In the genomic region with DNA sequence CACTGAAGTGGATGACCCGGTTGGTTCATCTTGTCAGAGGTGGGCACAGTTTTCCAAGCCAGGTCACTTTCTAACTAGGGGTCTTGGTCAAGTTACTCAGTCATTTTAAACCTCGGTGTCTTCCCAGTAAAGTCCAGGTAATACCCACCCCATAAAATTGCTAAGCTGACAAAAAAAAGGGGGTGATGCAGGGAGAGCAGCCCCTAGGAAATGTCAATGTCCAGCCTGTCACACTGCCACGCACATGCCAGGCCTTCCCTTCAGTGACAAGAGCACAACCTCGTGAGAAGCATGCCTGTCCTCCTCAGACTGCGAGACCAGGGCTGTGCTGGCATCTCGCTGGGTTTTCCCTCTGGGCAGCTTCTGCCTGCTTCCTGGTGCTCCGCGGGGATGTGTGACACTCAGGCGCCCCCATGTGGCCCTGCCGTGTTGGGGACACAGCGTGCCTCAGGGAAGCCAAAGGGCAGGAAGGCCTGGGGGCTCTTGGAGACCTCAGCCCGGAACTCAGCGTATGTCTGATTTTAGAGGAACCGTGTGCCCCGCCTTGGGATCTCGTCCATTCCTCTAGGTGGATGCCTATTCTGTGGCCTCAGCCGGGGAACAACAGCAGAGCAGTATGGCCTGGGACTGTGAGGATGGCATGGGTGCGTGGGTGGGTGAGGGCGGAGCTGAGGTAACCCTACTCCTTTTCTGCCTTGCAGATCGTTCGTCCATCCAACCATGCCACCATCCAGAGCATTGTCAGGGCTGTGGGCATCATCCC, we compare ENCODE assay signal across 1 cellular context.
TF ChIP-seq lines count a peak whose summit lies in the region.

No MANE protein-coding gene starts in this region.

TF ChIP-seq in K562, 482 proteins besides CTCF, POLR2A, EP300 and RAD21 (continued from another document):
- TF ChIP-seq, protein P1, sequence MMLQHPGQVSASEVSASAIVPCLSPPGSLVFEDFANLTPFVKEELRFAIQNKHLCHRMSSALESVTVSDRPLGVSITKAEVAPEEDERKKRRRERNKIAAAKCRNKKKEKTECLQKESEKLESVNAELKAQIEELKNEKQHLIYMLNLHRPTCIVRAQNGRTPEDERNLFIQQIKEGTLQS (IDR thresholded peaks at IDR 0.05), result no peak
- TF ChIP-seq, protein P1 (CRISPR knock-in tag; conservative IDR thresholded peaks at IDR 0.05), result 0 out of 2 replicates have a peak, but pooled peaks have one; percentile 29
- TF ChIP-seq MAFK (IDR thresholded peaks at IDR 0.05; ENCODE audit: low read length), result peak; percentile 44
- no peak for TF ChIP-seq ZNF444 (CRISPR knock-in tag; IDR thresholded peaks at IDR 0.05)
- TF ChIP-seq MTA1 (IDR thresholded peaks at IDR 0.05; ENCODE audit: borderline replicate concordance), result no peak
- TF ChIP-seq NCOA2 (IDR thresholded peaks at IDR 0.05; ENCODE audit: partially characterized antibody in 2 of 2), result no peak
- TF ChIP-seq, protein P2, sequence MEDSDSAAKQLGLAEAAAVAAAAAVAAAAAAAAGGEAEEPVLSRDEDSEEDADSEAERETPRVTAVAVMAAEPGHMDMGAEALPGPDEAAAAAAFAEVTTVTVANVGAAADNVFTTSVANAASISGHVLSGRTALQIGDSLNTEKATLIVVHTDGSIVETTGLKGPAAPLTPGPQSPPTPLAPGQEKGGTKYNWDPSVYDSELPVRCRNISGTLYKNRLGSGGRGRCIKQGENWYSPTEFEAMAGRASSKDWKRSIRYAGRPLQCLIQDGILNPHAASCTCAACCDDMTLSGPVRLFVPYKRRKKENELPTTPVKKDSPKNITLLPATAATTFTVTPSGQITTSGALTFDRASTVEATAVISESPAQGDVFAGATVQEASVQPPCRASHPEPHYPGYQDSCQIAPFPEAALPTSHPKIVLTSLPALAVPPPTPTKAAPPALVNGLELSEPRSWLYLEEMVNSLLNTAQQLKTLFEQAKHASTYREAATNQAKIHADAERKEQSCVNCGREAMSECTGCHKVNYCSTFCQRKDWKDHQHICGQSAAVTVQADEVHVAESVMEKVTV (CRISPR knock-in tag; IDR thresholded peaks at IDR 0.05), result peak; percentile 78
- no peak for TF ChIP-seq MECOM (CRISPR knock-in tag; IDR thresholded peaks at IDR 0.05)
- TF ChIP-seq ATF1 (CRISPR knock-in tag; IDR thresholded peaks at IDR 0.05), result no peak
- TF ChIP-seq ATF1 (tag; IDR thresholded peaks at IDR 0.05), result no peak
- no peak for TF ChIP-seq GABPA (tag; conservative IDR thresholded peaks at IDR 0.05; ENCODE audit: low read depth)
- no peak for TF ChIP-seq HSF4 (CRISPR knock-in tag; IDR thresholded peaks at IDR 0.05; ENCODE audit: borderline replicate concordance)
- TF ChIP-seq TAL1 (IDR thresholded peaks at IDR 0.05), result no peak
- no peak for TF ChIP-seq ZNF764 (CRISPR knock-in tag; IDR thresholded peaks at IDR 0.05; ENCODE audit: low read depth)
- TF ChIP-seq ZNF124 (CRISPR knock-in tag; IDR thresholded peaks at IDR 0.05), result no peak
- TF ChIP-seq SMARCA5 (IDR thresholded peaks at IDR 0.05), result no peak
- no peak for TF ChIP-seq ZNF3 (CRISPR knock-in tag; IDR thresholded peaks at IDR 0.05)
- TF ChIP-seq PTRF (tag; IDR thresholded peaks at IDR 0.05), result no peak
- no peak for TF ChIP-seq KDM1A (IDR thresholded peaks at IDR 0.05)
- TF ChIP-seq NFATC3 (IDR thresholded peaks at IDR 0.05), result no peak
- TF ChIP-seq NFIC (IDR thresholded peaks at IDR 0.05), result no peak
- no peak for TF ChIP-seq MCM2 (IDR thresholded peaks at IDR 0.05; ENCODE audit: low read depth)
- TF ChIP-seq, protein P3, sequence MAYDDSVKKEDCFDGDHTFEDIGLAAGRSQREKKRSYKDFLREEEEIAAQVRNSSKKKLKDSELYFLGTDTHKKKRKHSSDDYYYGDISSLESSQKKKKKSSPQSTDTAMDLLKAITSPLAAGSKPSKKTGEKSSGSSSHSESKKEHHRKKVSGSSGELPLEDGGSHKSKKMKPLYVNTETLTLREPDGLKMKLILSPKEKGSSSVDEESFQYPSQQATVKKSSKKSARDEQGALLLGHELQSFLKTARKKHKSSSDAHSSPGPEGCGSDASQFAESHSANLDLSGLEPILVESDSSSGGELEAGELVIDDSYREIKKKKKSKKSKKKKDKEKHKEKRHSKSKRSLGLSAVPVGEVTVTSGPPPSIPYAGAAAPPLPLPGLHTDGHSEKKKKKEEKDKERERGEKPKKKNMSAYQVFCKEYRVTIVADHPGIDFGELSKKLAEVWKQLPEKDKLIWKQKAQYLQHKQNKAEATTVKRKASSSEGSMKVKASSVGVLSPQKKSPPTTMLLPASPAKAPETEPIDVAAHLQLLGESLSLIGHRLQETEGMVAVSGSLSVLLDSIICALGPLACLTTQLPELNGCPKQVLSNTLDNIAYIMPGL (CRISPR knock-in tag; IDR thresholded peaks at IDR 0.05), result no peak
- TF ChIP-seq, protein P4, sequence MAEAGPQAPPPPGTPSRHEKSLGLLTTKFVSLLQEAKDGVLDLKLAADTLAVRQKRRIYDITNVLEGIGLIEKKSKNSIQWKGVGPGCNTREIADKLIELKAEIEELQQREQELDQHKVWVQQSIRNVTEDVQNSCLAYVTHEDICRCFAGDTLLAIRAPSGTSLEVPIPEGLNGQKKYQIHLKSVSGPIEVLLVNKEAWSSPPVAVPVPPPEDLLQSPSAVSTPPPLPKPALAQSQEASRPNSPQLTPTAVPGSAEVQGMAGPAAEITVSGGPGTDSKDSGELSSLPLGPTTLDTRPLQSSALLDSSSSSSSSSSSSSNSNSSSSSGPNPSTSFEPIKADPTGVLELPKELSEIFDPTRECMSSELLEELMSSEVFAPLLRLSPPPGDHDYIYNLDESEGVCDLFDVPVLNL (CRISPR knock-in tag; IDR thresholded peaks at IDR 0.05; ENCODE audit: low read depth), result no peak
- TF ChIP-seq JUNB (CRISPR knock-in tag; conservative IDR thresholded peaks at IDR 0.05), result no peak
- no peak for TF ChIP-seq ZNF830 (CRISPR knock-in tag; IDR thresholded peaks at IDR 0.05)
- TF ChIP-seq STAT5A (IDR thresholded peaks at IDR 0.05; ENCODE audit: borderline replicate concordance, low read length), result no peak
- TF ChIP-seq TSC22D4 (tag; IDR thresholded peaks at IDR 0.05), result no peak
- no peak for TF ChIP-seq SIN3B (IDR thresholded peaks at IDR 0.05; ENCODE audit: low read depth)
- peak; percentile 94 for TF ChIP-seq ZNF316 (IDR thresholded peaks at IDR 0.05)
- no peak for TF ChIP-seq KAT2B (IDR thresholded peaks at IDR 0.05; ENCODE audit: low read depth, low read length)
- no peak for TF ChIP-seq FOXK1 (CRISPR knock-in tag; IDR thresholded peaks at IDR 0.05; ENCODE audit: borderline replicate concordance)
- no peak for TF ChIP-seq MEIS2 (IDR thresholded peaks at IDR 0.05; ENCODE audit: partially characterized antibody)
- TF ChIP-seq, protein P5, sequence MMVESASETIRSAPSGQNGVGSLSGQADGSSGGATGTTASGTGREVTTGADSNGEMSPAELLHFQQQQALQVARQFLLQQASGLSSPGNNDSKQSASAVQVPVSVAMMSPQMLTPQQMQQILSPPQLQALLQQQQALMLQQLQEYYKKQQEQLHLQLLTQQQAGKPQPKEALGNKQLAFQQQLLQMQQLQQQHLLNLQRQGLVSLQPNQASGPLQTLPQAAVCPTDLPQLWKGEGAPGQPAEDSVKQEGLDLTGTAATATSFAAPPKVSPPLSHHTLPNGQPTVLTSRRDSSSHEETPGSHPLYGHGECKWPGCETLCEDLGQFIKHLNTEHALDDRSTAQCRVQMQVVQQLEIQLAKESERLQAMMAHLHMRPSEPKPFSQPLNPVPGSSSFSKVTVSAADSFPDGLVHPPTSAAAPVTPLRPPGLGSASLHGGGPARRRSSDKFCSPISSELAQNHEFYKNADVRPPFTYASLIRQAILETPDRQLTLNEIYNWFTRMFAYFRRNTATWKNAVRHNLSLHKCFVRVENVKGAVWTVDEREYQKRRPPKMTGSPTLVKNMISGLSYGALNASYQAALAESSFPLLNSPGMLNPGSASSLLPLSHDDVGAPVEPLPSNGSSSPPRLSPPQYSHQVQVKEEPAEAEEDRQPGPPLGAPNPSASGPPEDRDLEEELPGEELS (CRISPR knock-in tag; IDR thresholded peaks at IDR 0.05; ENCODE audit: borderline replicate concordance), result no peak
- TF ChIP-seq SLC30A9 (CRISPR knock-in tag; IDR thresholded peaks at IDR 0.05), result no peak
- TF ChIP-seq, protein P6, sequence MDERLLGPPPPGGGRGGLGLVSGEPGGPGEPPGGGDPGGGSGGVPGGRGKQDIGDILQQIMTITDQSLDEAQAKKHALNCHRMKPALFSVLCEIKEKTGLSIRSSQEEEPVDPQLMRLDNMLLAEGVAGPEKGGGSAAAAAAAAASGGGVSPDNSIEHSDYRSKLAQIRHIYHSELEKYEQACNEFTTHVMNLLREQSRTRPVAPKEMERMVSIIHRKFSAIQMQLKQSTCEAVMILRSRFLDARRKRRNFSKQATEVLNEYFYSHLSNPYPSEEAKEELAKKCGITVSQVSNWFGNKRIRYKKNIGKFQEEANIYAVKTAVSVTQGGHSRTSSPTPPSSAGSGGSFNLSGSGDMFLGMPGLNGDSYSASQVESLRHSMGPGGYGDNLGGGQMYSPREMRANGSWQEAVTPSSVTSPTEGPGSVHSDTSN (CRISPR knock-in tag; IDR thresholded peaks at IDR 0.05; ENCODE audit: low read depth), result no peak
- TF ChIP-seq, protein P6 (tag; conservative IDR thresholded peaks at IDR 0.05; ENCODE audit: low read depth), result no peak
- no peak for TF ChIP-seq HLTF (IDR thresholded peaks at IDR 0.05)
- TF ChIP-seq MEF2D (tag; conservative IDR thresholded peaks at IDR 0.05; ENCODE audit: low read depth), result no peak
- no peak for TF ChIP-seq RUNX1 (IDR thresholded peaks at IDR 0.05; ENCODE audit: low read depth)
- no peak for TF ChIP-seq CCAR2 (IDR thresholded peaks at IDR 0.05; ENCODE audit: low read depth, low read length)
- no peak for TF ChIP-seq CAMTA2 (CRISPR knock-in tag; conservative IDR thresholded peaks at IDR 0.05)
- TF ChIP-seq ZBTB7A (IDR thresholded peaks at IDR 0.05; ENCODE audit: borderline replicate concordance, control insufficient read depth, low read depth, low read length), result peak; percentile 46; the same call in 1 of the 2 replicates
- TF ChIP-seq HDGF (IDR thresholded peaks at IDR 0.05), result peak; percentile 17; the same call in 1 of the 2 replicates
- no peak for TF ChIP-seq ZBED1 (IDR thresholded peaks at IDR 0.05)
TF ChIP-seq in K562: peak in this region for 36.
